ENCODE assay signal across 15 cellular contexts in genomic region chr9:16515207-16515606, GRCh38.
DNase-seq lines count a peak whose midpoint lies in the region; ATAC-seq lines count a peak whose summit lies in the region.
"Had no signal": no experiment of that assay in that cellular context is flagged by ENCODE, and none has a peak within 500 bp of the region (broad histone marks: within the 10 kb centered on the region; RNA-seq: fewer than 3 reads in every experiment).

No MANE protein-coding gene starts in this region.

- peak overlapping the region; percentile 67; the same call in 1 of the 2 replicates for H3K27ac ChIP-seq in HUES6 (ENCODE audit: low read depth, low read length)

- peak overlapping the region; percentile 37 for H3K4me3 ChIP-seq in HUES6 (ENCODE audit: low read depth, low read length)

- DNase-seq in astrocyte of the hippocampus (ENCODE audit: low read depth, low spot score), result peak; percentile 70
- peak; percentile 49 for DNase-seq in medulla oblongata (ENCODE audit: extremely low spot score)
- DNase-seq in sciatic nerve (ENCODE audit: low spot score), result no peak
- DNase-seq in SIG-M5 treated with dmso at 0.1 percent for 504 hours (lab: John Stamatoyannopoulos, UW; ENCODE audit: unreplicated experiment), result no peak
- DNase-seq in GM19240 (ENCODE audit: insufficient read length, low spot score), result no peak
- DNase-seq: activated CD8-positive, alpha-beta memory T cell treated with anti-CD3 and anti-CD28 coated beads, Interleukin-2, amount 50 U/mL, for 48 hours; AML-193; GOT3; KBM-7; NCI-H146; NCI-H510A had no signal

- H3K9ac ChIP-seq in HUES6 (ENCODE audit: low read length), result peak overlapping the region; percentile 65

- no peaks in the 10 kb centered on the region for H3K9me3 ChIP-seq in HUES6 (ENCODE audit: control insufficient read depth, insufficient read depth, low read depth, low read length)

- intact Hi-C loops in sciatic nerve (cut with DNase I), result no loop called here

- ATAC-seq in sciatic nerve (peak; percentile 22), HG02798 (IDR thresholded peaks at IDR 0.05; ENCODE audit: poor library complexity, unreplicated experiment) (no peak), HG03097 (IDR thresholded peaks at IDR 0.05; ENCODE audit: low FRiP score, unreplicated experiment) (no peak)
- ATAC-seq: activated naive CD4-positive, alpha-beta T cell treated with anti-CD3 and anti-CD28 coated beads, Interleukin-2, amount 50 U/mL, for 72 hours had no signal

- no peaks in the 10 kb centered on the region for H3K36me3 ChIP-seq in HUES6 (ENCODE audit: control insufficient read depth, insufficient read depth, low read length)

- peaks cover 63% of the 10 kb centered on the region for H3K4me1 ChIP-seq in HUES6 (ENCODE audit: control insufficient read depth, insufficient read depth, low read length)

- H3K27me3 ChIP-seq in HUES6 (ENCODE audit: control insufficient read depth, insufficient read depth, low read length), result no peaks in the 10 kb centered on the region

Comparison
In these comparisons a context has a peak if more than half of its experiments do, and no peak if none do; other contexts are left out.
1. DNase-seq: peak in astrocyte of the hippocampus (single experiment) and medulla oblongata (single experiment); none in sciatic nerve (single experiment), SIG-M5 treated with dmso at 0.1 percent for 504 hours (single experiment) and GM19240 (single experiment).